15 cellular contexts compared by ENCODE assay signal in the genomic region with DNA sequence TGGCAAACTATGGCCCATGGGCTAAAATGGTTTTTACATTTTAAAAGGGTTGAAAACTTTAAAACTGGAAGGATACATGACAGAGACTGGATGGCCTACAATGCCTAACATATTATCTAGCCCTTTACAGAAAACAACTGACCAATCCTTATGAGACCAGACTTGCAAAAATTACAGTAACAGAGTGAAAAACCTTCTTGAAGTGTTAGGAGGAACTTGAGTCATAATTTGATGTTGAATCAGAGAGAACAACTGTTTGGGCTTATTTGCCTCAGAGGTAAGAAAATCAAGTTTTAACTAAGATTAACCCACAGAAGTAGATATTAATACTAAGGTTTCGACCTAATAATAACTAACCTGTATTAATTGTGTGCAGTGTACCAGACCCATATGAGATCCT. TPM values are rescaled to one million over a fixed set of nuclear protein-coding genes. Genes with fewer than 3 reads are reported as not detected.
DNase-seq lines count a peak whose midpoint lies in the region; ATAC-seq and TF ChIP-seq lines count a peak whose summit lies in the region.
"Had no signal": no experiment of that assay in that cellular context is flagged by ENCODE, and none has a peak within 500 bp of the region (broad histone marks: within the 10 kb centered on the region; RNA-seq: fewer than 3 reads in every experiment).

No MANE protein-coding gene starts in this region.

- H4K20me1 ChIP-seq in OCI-LY3 (ENCODE audit: insufficient read depth, low read length), result no peaks in the 10 kb centered on the region

- peak overlapping the region; percentile 48 for H3K4me2 ChIP-seq in OCI-LY3 (ENCODE audit: low read length)
- H3K4me2 ChIP-seq: A549, GM23338 had no signal

- peaks cover 33% of the 10 kb centered on the region for H3K4me1 ChIP-seq in OCI-LY3 (ENCODE audit: low read length)
- H3K4me1 ChIP-seq: BE2C, Caco-2 had no signal

- peak overlapping the region; percentile 11 for H3K27ac Mint-ChIP-seq in activated T-cell treated with anti-CD3 and anti-CD28 coated beads, Interleukin-2, amount 50 U/mL, for 72 hours
- no peak overlapping the region for H3K27ac Mint-ChIP-seq in stimulated activated effector memory CD8-positive, alpha-beta T cell treated with anti-CD3 and anti-CD28 coated beads, Interleukin-12 subunit alpha, Interleukin-12 subunit beta, amount 100 ng/mL, for 72 hours
- H3K27ac Mint-ChIP-seq: GM23338 had no signal

- peaks cover 3% of the 10 kb centered on the region; the same call in 1 of the 2 replicates for H3K27me3 ChIP-seq in OCI-LY3 (ENCODE audit: low read depth, low read length)
- H3K27me3 ChIP-seq: BE2C had no signal

- no peak overlapping the region for H3K27ac ChIP-seq in OCI-LY3 (ENCODE audit: low read length)
- H3K27ac ChIP-seq: A549, C4-2B, HL-60 had no signal

- peaks cover 3% of the 10 kb centered on the region for H3K36me3 ChIP-seq in OCI-LY3 (replicated peaks; ENCODE audit: low read depth, low read length)
- H3K36me3 ChIP-seq: BE2C had no signal

- peaks cover 0 to 3% of the 10 kb centered on the region in 2 donors for H3K9me3 Mint-ChIP-seq in activated T-cell treated with anti-CD3 and anti-CD28 coated beads, Interleukin-2, amount 50 U/mL, for 72 hours
- peaks cover 3% of the 10 kb centered on the region for H3K9me3 Mint-ChIP-seq in stimulated activated effector memory CD8-positive, alpha-beta T cell treated with anti-CD3 and anti-CD28 coated beads, Interleukin-12 subunit alpha, Interleukin-12 subunit beta, amount 100 ng/mL, for 72 hours
- H3K9me3 Mint-ChIP-seq: GM23338 had no signal

- no peaks in the 10 kb centered on the region for H3K27me3 Mint-ChIP-seq in activated T-cell treated with anti-CD3 and anti-CD28 coated beads, Interleukin-2, amount 50 U/mL, for 72 hours (ENCODE audit: low read depth)

- no peak overlapping the region for H2AFZ ChIP-seq in OCI-LY3 (ENCODE audit: low read depth, low read length)
- H2AFZ ChIP-seq: GM23338 had no signal

- H3K4me1 Mint-ChIP-seq in activated T-cell treated with anti-CD3 and anti-CD28 coated beads, Interleukin-2, amount 50 U/mL, for 72 hours (ENCODE audit: low read depth), result peaks cover 13% of the 10 kb centered on the region
- peaks cover 7% of the 10 kb centered on the region for H3K4me1 Mint-ChIP-seq in stimulated activated effector memory CD8-positive, alpha-beta T cell treated with anti-CD3 and anti-CD28 coated beads, Interleukin-12 subunit alpha, Interleukin-12 subunit beta, amount 100 ng/mL, for 72 hours

- H3K36me3 Mint-ChIP-seq in activated T-cell treated with anti-CD3 and anti-CD28 coated beads, Interleukin-2, amount 50 U/mL, for 72 hours (ENCODE audit: insufficient read depth in 2 of 2), result peaks cover 4 to 12% of the 10 kb centered on the region in 2 donors
- H3K36me3 Mint-ChIP-seq in stimulated activated effector memory CD8-positive, alpha-beta T cell treated with anti-CD3 and anti-CD28 coated beads, Interleukin-12 subunit alpha, Interleukin-12 subunit beta, amount 100 ng/mL, for 72 hours, result peaks cover 62% of the 10 kb centered on the region

- H3K9ac ChIP-seq in OCI-LY3 (ENCODE audit: low read length), result no peak overlapping the region

- no peak for TF ChIP-seq CTCF in OCI-LY3 (IDR thresholded peaks at IDR 0.05; ENCODE audit: low read depth, low read length)

- DNase-seq in activated T-cell treated with anti-CD3 and anti-CD28 coated beads, Interleukin-2, amount 50 U/mL, for 72 hours, result no peak
- no peak for DNase-seq in activated T-cell treated with anti-CD3 and anti-CD28 coated beads for 4 hours
- DNase-seq in stimulated activated effector memory CD8-positive, alpha-beta T cell treated with anti-CD3 and anti-CD28 coated beads, Interleukin-12 subunit alpha, Interleukin-12 subunit beta, amount 100 ng/mL, for 72 hours (ENCODE audit: low spot score in 2 of 2), result no peak
- no peak for DNase-seq in anterior cingulate cortex (lab: John Stamatoyannopoulos, UW)
- DNase-seq in DMS153 treated with DMSO at 0.1 percent for 48 hours (lab: John Stamatoyannopoulos, UW; ENCODE audit: unreplicated experiment), result no peak
- DNase-seq: BE2C; Caco-2; CD8-positive, alpha-beta memory T cell; H7 had no signal

- no peaks in the 10 kb centered on the region for H3K79me2 ChIP-seq in OCI-LY3 (ENCODE audit: low read length)

- H3K9me3 ChIP-seq in OCI-LY3 (ENCODE audit: insufficient read depth, low read length), result no peaks in the 10 kb centered on the region
- H3K9me3 ChIP-seq: A549, BE2C, Caco-2 had no signal

- no peak overlapping the region for H3K4me3 Mint-ChIP-seq in activated T-cell treated with anti-CD3 and anti-CD28 coated beads, Interleukin-2, amount 50 U/mL, for 72 hours
- H3K4me3 Mint-ChIP-seq in stimulated activated effector memory CD8-positive, alpha-beta T cell treated with anti-CD3 and anti-CD28 coated beads, Interleukin-12 subunit alpha, Interleukin-12 subunit beta, amount 100 ng/mL, for 72 hours, result no peak overlapping the region
- H3K4me3 Mint-ChIP-seq: CD8-positive, alpha-beta memory T cell; GM23338 had no signal

- ATAC-seq in activated T-cell treated with anti-CD3 and anti-CD28 coated beads, Interleukin-2, amount 50 U/mL, for 72 hours (replicated peaks in 1 of 2), result peak; percentile 64 to 75
- ATAC-seq in GM18520 (IDR thresholded peaks at IDR 0.05; ENCODE audit: unreplicated experiment), result peak; percentile 61
- ATAC-seq in stimulated activated effector memory CD8-positive, alpha-beta T cell treated with anti-CD3 and anti-CD28 coated beads, Interleukin-12 subunit alpha, Interleukin-12 subunit beta, amount 100 ng/mL, for 72 hours, result peak; percentile 72
- ATAC-seq: A549, GM23338 had no signal

- no peak overlapping the region for H3K4me3 ChIP-seq in OCI-LY3 (ENCODE audit: low read length)
- H3K4me3 ChIP-seq: A549, GM23338 had no signal

RNA-seq across cellular contexts. Expression of a gene that starts 12.4 kb away (rescaled TPM):
- 1 to 10 TPM; 5.0 to 5.9 TPM for total RNA-seq in activated T-cell treated with anti-CD3 and anti-CD28 coated beads, Interleukin-2, amount 50 U/mL, for 72 hours
- total RNA-seq: Caco-2 had no signal
